In the genomic region with DNA sequence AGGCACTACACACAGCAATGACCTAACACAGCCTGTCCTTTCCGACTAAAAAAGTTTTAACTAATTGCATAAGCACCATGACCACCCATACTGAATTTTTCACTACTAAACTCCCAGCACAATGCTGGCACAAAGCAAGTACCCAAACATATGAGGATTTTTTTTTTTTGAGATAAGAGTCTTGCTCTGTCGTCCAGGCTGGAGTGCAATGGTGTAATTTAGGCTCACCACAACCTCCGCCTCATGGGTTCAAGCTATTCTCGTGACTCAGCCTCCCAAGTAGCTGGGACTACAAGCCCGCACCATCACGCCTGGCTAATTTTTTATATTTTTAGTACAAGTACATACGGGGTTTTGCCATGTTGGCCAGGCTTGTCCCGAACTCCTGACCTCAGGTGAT, we compare ENCODE assay signal across 11 cellular contexts. TPM values are rescaled to one million over a fixed set of nuclear protein-coding genes. Genes with fewer than 3 reads are reported as not detected.
DNase-seq lines count a peak whose midpoint lies in the region; ATAC-seq and TF ChIP-seq lines count a peak whose summit lies in the region.
"Had no signal": no experiment of that assay in that cellular context is flagged by ENCODE, and none has a peak within 500 bp of the region (broad histone marks: within the 10 kb centered on the region; RNA-seq: fewer than 3 reads in every experiment).

No MANE protein-coding gene starts in this region.

- H3K9me3 ChIP-seq in adrenal gland (replicated peaks in 1 of 3) (no peaks in the 10 kb centered on the region), testis (no peaks in the 10 kb centered on the region), MM.1S (replicated peaks; ENCODE audit: insufficient read depth, low read length) (no peaks in the 10 kb centered on the region)
- H3K9me3 ChIP-seq in CD8-positive, alpha-beta memory T cell (ENCODE audit: low read length): no peaks in the 10 kb centered on the region

- TF ChIP-seq CTCF in adrenal gland (IDR thresholded peaks at IDR 0.05) (no peak), testis (IDR thresholded peaks at IDR 0.05) (no peak), MM.1S (IDR thresholded peaks at IDR 0.05; ENCODE audit: low read length) (no peak)

- H3K27me3 Mint-ChIP-seq in activated T-cell treated with anti-CD3 and anti-CD28 coated beads, Interleukin-2, amount 50 U/mL, for 72 hours (ENCODE audit: low read depth): no peaks in the 10 kb centered on the region
- H3K27me3 Mint-ChIP-seq in activated T-cell treated with anti-CD3 and anti-CD28 coated beads, Interleukin-2, amount 50 U/mL, for 4 hours (ENCODE audit: low read depth): no peaks in the 10 kb centered on the region
- peaks cover 0 to 4% of the 10 kb centered on the region in 2 donors for H3K27me3 Mint-ChIP-seq in CD8-positive, alpha-beta memory T cell
- H3K27me3 Mint-ChIP-seq: T-cell had no signal

- no peak overlapping the region for H3K4me3 Mint-ChIP-seq in activated T-cell treated with anti-CD3 and anti-CD28 coated beads, Interleukin-2, amount 50 U/mL, for 72 hours
- H3K4me3 Mint-ChIP-seq in activated T-cell treated with anti-CD3 and anti-CD28 coated beads, Interleukin-2, amount 50 U/mL, for 4 hours: no peak overlapping the region
- peak overlapping the region in 1 of 7 donors; percentile 35 for H3K4me3 Mint-ChIP-seq in CD8-positive, alpha-beta memory T cell

- H3K27ac ChIP-seq in adrenal gland: peak overlapping the region in 3 of 5 donors; percentile 98
- peak overlapping the region; percentile 98 to 99 for H3K27ac ChIP-seq in testis
- H3K27ac ChIP-seq in CD8-positive, alpha-beta memory T cell (ENCODE audit: low read depth, low read length): no peak overlapping the region
- H3K27ac ChIP-seq in MM.1S (ENCODE audit: low read length): no peak overlapping the region

- H3K9me3 Mint-ChIP-seq in activated T-cell treated with anti-CD3 and anti-CD28 coated beads, Interleukin-2, amount 50 U/mL, for 72 hours: no peaks in the 10 kb centered on the region
- peaks cover 8% of the 10 kb centered on the region for H3K9me3 Mint-ChIP-seq in activated T-cell treated with anti-CD3 and anti-CD28 coated beads, Interleukin-2, amount 50 U/mL, for 4 hours
- no peaks in the 10 kb centered on the region for H3K9me3 Mint-ChIP-seq in CD8-positive, alpha-beta memory T cell
- H3K9me3 Mint-ChIP-seq: T-cell had no signal

- peaks cover 38% of the 10 kb centered on the region for H3F3A ChIP-seq in MM.1S (ENCODE audit: insufficient read depth, low read length)

- CTCF ChIA-PET in CD8-positive, alpha-beta memory T cell (lab: Charles Lee): no interaction called here

- H3K79me2 ChIP-seq in MM.1S (ENCODE audit: low read length): peaks cover 98% of the 10 kb centered on the region

- H3K4me1 ChIP-seq in adrenal gland (replicated peaks in 1 of 2) (peaks cover 26 to 49% of the 10 kb centered on the region in 2 donors), testis (peaks cover 32% of the 10 kb centered on the region), MM.1S (ENCODE audit: low read length) (peaks cover 16% of the 10 kb centered on the region)
- peaks cover 37% of the 10 kb centered on the region for H3K4me1 ChIP-seq in CD8-positive, alpha-beta memory T cell (ENCODE audit: insufficient read depth, low read length)

- no peak overlapping the region for H3K9ac ChIP-seq in MM.1S (ENCODE audit: low read length)
- H3K9ac ChIP-seq: parathyroid adenoma had no signal

- DNase-seq in activated T-cell treated with anti-CD3 and anti-CD28 coated beads, Interleukin-2, amount 50 U/mL, for 72 hours: no peak
- DNase-seq in activated T-cell treated with anti-CD3 and anti-CD28 coated beads, Interleukin-2, amount 50 U/mL, for 4 hours: no peak
- DNase-seq in adrenal gland: peak in 6 of 7 donors; percentile 35 to 59 (median 49)
- DNase-seq in kidney tubule cell (ENCODE audit: low spot score): peak; percentile 87
- DNase-seq in testis: peak; percentile 12
- no peak for DNase-seq in CD8-positive, alpha-beta memory T cell
- no peak for DNase-seq in MM.1S
- DNase-seq: activated CD8-positive, alpha-beta memory T cell treated with anti-CD3 and anti-CD28 coated beads, Interleukin-2, amount 50 U/mL, for 4 hours; T-cell had no signal

- peaks cover 25% of the 10 kb centered on the region for H3K4me1 Mint-ChIP-seq in activated T-cell treated with anti-CD3 and anti-CD28 coated beads, Interleukin-2, amount 50 U/mL, for 72 hours (ENCODE audit: low read depth)
- H3K4me1 Mint-ChIP-seq in activated T-cell treated with anti-CD3 and anti-CD28 coated beads, Interleukin-2, amount 50 U/mL, for 4 hours (ENCODE audit: low read depth): peaks cover 25% of the 10 kb centered on the region
- H3K4me1 Mint-ChIP-seq in CD8-positive, alpha-beta memory T cell: peaks cover 24 to 33% (median 29%) of the 10 kb centered on the region in 3 donors

- H3K36me3 Mint-ChIP-seq in activated T-cell treated with anti-CD3 and anti-CD28 coated beads, Interleukin-2, amount 50 U/mL, for 72 hours (ENCODE audit: insufficient read depth in 2 of 2): peaks cover 3 to 5% of the 10 kb centered on the region in 2 donors
- peaks cover 10% of the 10 kb centered on the region for H3K36me3 Mint-ChIP-seq in activated T-cell treated with anti-CD3 and anti-CD28 coated beads, Interleukin-2, amount 50 U/mL, for 4 hours (ENCODE audit: insufficient read depth)
- H3K36me3 Mint-ChIP-seq in CD8-positive, alpha-beta memory T cell: peaks cover 8 to 20% (median 9%) of the 10 kb centered on the region in 3 donors

- no peak for ATAC-seq in activated T-cell treated with anti-CD3 and anti-CD28 coated beads, Interleukin-2, amount 50 U/mL, for 72 hours (replicated peaks in 1 of 2)
- no peak for ATAC-seq in activated T-cell treated with anti-CD3 and anti-CD28 coated beads, Interleukin-2, amount 50 U/mL, for 4 hours
- no peak for ATAC-seq in GM21786 (IDR thresholded peaks at IDR 0.05; ENCODE audit: unreplicated experiment)
- ATAC-seq: T-cell had no signal

- H3K9me2 ChIP-seq in MM.1S (replicated peaks; ENCODE audit: insufficient read depth, low read length): no peaks in the 10 kb centered on the region

- intact Hi-C loops in adrenal gland (cut with DNase I): loop anchor here in 1 of 2 donors (10.0 kb wide), 1 partner anchor 113 kb away; no protein-coding TSS in a partner anchor
- intact Hi-C loops in testis (cut with DNase I; ENCODE audit: low total_unique reads): no loop called here

- no peak overlapping the region for H2AFZ ChIP-seq in MM.1S (ENCODE audit: low read length)
- H2AFZ ChIP-seq: parathyroid adenoma had no signal

- WGBS in adrenal gland, 4 donors: 47 to 53% (median 52%) methylated on average over 8 of the region's 8 CpGs
- 59 to 66% methylated on average over 8 of the region's 8 CpGs for WGBS in testis, 2 donors

- H3K4me3 ChIP-seq in adrenal gland (peak overlapping the region in 1 of 4 donors; percentile 3), testis (no peak overlapping the region), MM.1S (ENCODE audit: low read length) (no peak overlapping the region)
- H3K4me3 ChIP-seq in CD8-positive, alpha-beta memory T cell (ENCODE audit: low read length): no peak overlapping the region

- H3K36me3 ChIP-seq in adrenal gland (replicated peaks in 1 of 2) (peaks cover 0 to 11% of the 10 kb centered on the region in 2 donors), testis (ENCODE audit: low read depth, missing control alignments) (no peaks in the 10 kb centered on the region), MM.1S (replicated peaks; ENCODE audit: insufficient read depth, low read length) (no peaks in the 10 kb centered on the region; the same call in 1 of the 2 replicates)
- H3K36me3 ChIP-seq in CD8-positive, alpha-beta memory T cell (ENCODE audit: insufficient read depth, low read length): no peaks in the 10 kb centered on the region

- H3K27me3 ChIP-seq in adrenal gland (no peaks in the 10 kb centered on the region), testis (no peaks in the 10 kb centered on the region), MM.1S (replicated peaks; ENCODE audit: insufficient read depth, low read length) (no peaks in the 10 kb centered on the region)
- no peaks in the 10 kb centered on the region for H3K27me3 ChIP-seq in CD8-positive, alpha-beta memory T cell (ENCODE audit: insufficient read depth, low read length, poor library complexity, severe bottlenecking)

- peak overlapping the region; percentile 27 for H3K27ac Mint-ChIP-seq in activated T-cell treated with anti-CD3 and anti-CD28 coated beads, Interleukin-2, amount 50 U/mL, for 72 hours
- H3K27ac Mint-ChIP-seq in CD8-positive, alpha-beta memory T cell: peak overlapping the region in 2 of 8 donors; percentile 26 to 35

- TF ChIP-seq POLR2A in adrenal gland (IDR thresholded peaks at IDR 0.05): no peak
- no peak for TF ChIP-seq POLR2A in testis (IDR thresholded peaks at IDR 0.05)

- H3K4me2 ChIP-seq in MM.1S (ENCODE audit: low read depth, low read length): no peak overlapping the region

- POLR2A ChIA-PET in CD8-positive, alpha-beta memory T cell (lab: Charles Lee): no interaction called here

- H4K20me1 ChIP-seq in MM.1S (ENCODE audit: insufficient read depth, low read length): peaks cover 36% of the 10 kb centered on the region

RNA-seq across cellular contexts. Expression of gene UBE2H, which starts 5.1 kb away (rescaled TPM):
- 10 to 100 TPM; 53.2 to 60.9 TPM for total RNA-seq in activated T-cell treated with anti-CD3 and anti-CD28 coated beads, Interleukin-2, amount 50 U/mL, for 72 hours
- 10 to 100 TPM in 2 of 3 donors, 1 to 10 TPM in 1; 9.1 to 11.8 (median 11.5) TPM for total RNA-seq in activated T-cell treated with anti-CD3 and anti-CD28 coated beads, Interleukin-2, amount 50 U/mL, for 4 hours
- total RNA-seq in adrenal gland (100 to 1,000 TPM in 7 of 8 donors, 10 to 100 TPM in 1; 94.0 to 392 (median 187) TPM), testis (100 to 1,000 TPM; 126 to 130 TPM)
- polyA plus RNA-seq in adrenal gland (100 to 1,000 TPM in 1 of 3 donors, 10 to 100 TPM in 2; 48.3 to 140 (median 52.1) TPM), testis (ENCODE audit: insufficient read depth, low read depth, low replicate concordance) (93.5 TPM)
- 10 to 100 TPM; 15.3 to 21.5 TPM for total RNA-seq in CD8-positive, alpha-beta memory T cell
- polyA plus RNA-seq in CD8-positive, alpha-beta memory T cell: 45.2 TPM

Comparison
In these comparisons a context has a peak if more than half of its experiments do, and no peak if none do; other contexts are left out.
1. DNase-seq: peak in adrenal gland (6 of 7), kidney tubule cell (single experiment) and testis (single experiment); none in activated T-cell treated with anti-CD3 and anti-CD28 coated beads, Interleukin-2, amount 50 U/mL, for 72 hours (0 of 2), activated T-cell treated with anti-CD3 and anti-CD28 coated beads, Interleukin-2, amount 50 U/mL, for 4 hours (single experiment), CD8-positive, alpha-beta memory T cell (0 of 5) and MM.1S (single experiment).
2. H3K27ac ChIP-seq: peak in adrenal gland (3 of 5) and testis (2 of 2); none in CD8-positive, alpha-beta memory T cell (single experiment) and MM.1S (single experiment).